ENCODE assay signal across 1 cellular context in genomic region chr9:122941560-122942234, GRCh38.
TF ChIP-seq lines count a peak whose summit lies in the region.

No MANE protein-coding gene starts in this region.

TF ChIP-seq in HepG2, 621 proteins besides CTCF, POLR2A, EP300 and RAD21 (continues in another document):
- TF ChIP-seq ERF (CRISPR knock-in tag; IDR thresholded peaks at IDR 0.05) (no peak), ZNF235 (CRISPR knock-in tag; IDR thresholded peaks at IDR 0.05; ENCODE audit: borderline replicate concordance) (no peak), ZSCAN20 (CRISPR knock-in tag; IDR thresholded peaks at IDR 0.05; ENCODE audit: borderline replicate concordance) (no peak), ZFX (CRISPR knock-in tag; IDR thresholded peaks at IDR 0.05; ENCODE audit: low read depth) (no peak), ATAD3A (CRISPR knock-in tag; IDR thresholded peaks at IDR 0.05) (no peak), SKIL (CRISPR knock-in tag; IDR thresholded peaks at IDR 0.05; ENCODE audit: borderline replicate concordance) (no peak), RFXANK (CRISPR knock-in tag; IDR thresholded peaks at IDR 0.05) (no peak), HMGA1 (CRISPR knock-in tag; conservative IDR thresholded peaks at IDR 0.05) (no peak), HDAC1 (CRISPR knock-in tag; IDR thresholded peaks at IDR 0.05) (no peak; the same call in 1 of the 2 replicates), TGIF2 (CRISPR knock-in tag; IDR thresholded peaks at IDR 0.05) (0 out of 2 replicates have a peak, but pooled peaks have one; percentile 16), SNAPC4 (CRISPR knock-in tag; IDR thresholded peaks at IDR 0.05) (no peak), ZNF451 (CRISPR knock-in tag; IDR thresholded peaks at IDR 0.05) (no peak), ZXDC (CRISPR knock-in tag; IDR thresholded peaks at IDR 0.05) (no peak), CCDC6 (CRISPR knock-in tag; IDR thresholded peaks at IDR 0.05) (no peak), REST (IDR thresholded peaks at IDR 0.05; ENCODE audit: borderline replicate concordance in 1 of 2, low read depth in 1 of 2, low read length in 2 of 2) (peak; percentile 9 to 80), KDM4B (CRISPR knock-in tag; IDR thresholded peaks at IDR 0.05) (no peak), ZNF724P (CRISPR knock-in tag; IDR thresholded peaks at IDR 0.05; ENCODE audit: borderline replicate concordance) (no peak), ZNF337 (CRISPR knock-in tag; IDR thresholded peaks at IDR 0.05; ENCODE audit: borderline replicate concordance, low read depth) (no peak), RARG (CRISPR knock-in tag; IDR thresholded peaks at IDR 0.05; ENCODE audit: low read depth) (no peak), LBX2 (CRISPR knock-in tag; IDR thresholded peaks at IDR 0.05; ENCODE audit: borderline replicate concordance) (no peak)
- TF ChIP-seq, protein P1, sequence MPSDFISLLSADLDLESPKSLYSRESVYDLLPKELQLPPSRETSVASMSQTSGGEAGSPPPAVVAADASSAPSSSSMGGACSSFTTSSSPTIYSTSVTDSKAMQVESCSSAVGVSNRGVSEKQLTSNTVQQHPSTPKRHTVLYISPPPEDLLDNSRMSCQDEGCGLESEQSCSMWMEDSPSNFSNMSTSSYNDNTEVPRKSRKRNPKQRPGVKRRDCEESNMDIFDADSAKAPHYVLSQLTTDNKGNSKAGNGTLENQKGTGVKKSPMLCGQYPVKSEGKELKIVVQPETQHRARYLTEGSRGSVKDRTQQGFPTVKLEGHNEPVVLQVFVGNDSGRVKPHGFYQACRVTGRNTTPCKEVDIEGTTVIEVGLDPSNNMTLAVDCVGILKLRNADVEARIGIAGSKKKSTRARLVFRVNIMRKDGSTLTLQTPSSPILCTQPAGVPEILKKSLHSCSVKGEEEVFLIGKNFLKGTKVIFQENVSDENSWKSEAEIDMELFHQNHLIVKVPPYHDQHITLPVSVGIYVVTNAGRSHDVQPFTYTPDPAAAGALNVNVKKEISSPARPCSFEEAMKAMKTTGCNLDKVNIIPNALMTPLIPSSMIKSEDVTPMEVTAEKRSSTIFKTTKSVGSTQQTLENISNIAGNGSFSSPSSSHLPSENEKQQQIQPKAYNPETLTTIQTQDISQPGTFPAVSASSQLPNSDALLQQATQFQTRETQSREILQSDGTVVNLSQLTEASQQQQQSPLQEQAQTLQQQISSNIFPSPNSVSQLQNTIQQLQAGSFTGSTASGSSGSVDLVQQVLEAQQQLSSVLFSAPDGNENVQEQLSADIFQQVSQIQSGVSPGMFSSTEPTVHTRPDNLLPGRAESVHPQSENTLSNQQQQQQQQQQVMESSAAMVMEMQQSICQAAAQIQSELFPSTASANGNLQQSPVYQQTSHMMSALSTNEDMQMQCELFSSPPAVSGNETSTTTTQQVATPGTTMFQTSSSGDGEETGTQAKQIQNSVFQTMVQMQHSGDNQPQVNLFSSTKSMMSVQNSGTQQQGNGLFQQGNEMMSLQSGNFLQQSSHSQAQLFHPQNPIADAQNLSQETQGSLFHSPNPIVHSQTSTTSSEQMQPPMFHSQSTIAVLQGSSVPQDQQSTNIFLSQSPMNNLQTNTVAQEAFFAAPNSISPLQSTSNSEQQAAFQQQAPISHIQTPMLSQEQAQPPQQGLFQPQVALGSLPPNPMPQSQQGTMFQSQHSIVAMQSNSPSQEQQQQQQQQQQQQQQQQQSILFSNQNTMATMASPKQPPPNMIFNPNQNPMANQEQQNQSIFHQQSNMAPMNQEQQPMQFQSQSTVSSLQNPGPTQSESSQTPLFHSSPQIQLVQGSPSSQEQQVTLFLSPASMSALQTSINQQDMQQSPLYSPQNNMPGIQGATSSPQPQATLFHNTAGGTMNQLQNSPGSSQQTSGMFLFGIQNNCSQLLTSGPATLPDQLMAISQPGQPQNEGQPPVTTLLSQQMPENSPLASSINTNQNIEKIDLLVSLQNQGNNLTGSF (CRISPR knock-in tag; IDR thresholded peaks at IDR 0.05) = no peak
- TF ChIP-seq, protein P2, sequence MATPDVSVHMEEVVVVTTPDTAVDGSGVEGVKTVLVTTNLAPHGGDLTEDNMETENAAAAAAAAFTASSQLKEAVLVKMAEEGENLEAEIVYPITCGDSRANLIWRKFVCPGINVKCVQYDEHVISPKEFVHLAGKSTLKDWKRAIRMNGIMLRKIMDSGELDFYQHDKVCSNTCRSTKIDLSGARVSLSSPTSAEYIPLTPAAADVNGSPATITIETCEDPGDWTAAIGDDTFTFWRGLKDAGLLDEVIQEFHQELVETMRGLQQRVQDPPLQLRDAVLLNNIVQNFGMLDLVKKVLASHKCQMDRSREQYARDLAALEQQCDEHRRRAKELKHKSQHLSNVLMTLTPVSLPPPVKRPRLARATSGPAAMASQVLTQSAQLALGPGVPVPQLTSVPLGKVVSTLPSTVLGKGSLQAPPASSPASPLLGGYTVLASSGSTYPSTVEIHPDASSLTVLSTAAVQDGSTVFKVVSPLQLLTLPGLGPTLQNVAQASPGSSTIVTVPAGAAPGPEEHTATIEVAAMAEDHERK (CRISPR knock-in tag; IDR thresholded peaks at IDR 0.05; ENCODE audit: low read depth) = no peak
- TF ChIP-seq, protein P3, sequence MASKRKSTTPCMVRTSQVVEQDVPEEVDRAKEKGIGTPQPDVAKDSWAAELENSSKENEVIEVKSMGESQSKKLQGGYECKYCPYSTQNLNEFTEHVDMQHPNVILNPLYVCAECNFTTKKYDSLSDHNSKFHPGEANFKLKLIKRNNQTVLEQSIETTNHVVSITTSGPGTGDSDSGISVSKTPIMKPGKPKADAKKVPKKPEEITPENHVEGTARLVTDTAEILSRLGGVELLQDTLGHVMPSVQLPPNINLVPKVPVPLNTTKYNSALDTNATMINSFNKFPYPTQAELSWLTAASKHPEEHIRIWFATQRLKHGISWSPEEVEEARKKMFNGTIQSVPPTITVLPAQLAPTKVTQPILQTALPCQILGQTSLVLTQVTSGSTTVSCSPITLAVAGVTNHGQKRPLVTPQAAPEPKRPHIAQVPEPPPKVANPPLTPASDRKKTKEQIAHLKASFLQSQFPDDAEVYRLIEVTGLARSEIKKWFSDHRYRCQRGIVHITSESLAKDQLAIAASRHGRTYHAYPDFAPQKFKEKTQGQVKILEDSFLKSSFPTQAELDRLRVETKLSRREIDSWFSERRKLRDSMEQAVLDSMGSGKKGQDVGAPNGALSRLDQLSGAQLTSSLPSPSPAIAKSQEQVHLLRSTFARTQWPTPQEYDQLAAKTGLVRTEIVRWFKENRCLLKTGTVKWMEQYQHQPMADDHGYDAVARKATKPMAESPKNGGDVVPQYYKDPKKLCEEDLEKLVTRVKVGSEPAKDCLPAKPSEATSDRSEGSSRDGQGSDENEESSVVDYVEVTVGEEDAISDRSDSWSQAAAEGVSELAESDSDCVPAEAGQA (IDR thresholded peaks at IDR 0.05; ENCODE audit: low read depth) = no peak
- TF ChIP-seq, protein P3 (CRISPR knock-in tag; IDR thresholded peaks at IDR 0.05; ENCODE audit: borderline replicate concordance) = no peak
